8 cellular contexts compared by ENCODE assay signal in genomic region chr14:20306079-20306423, GRCh38. TPM values are rescaled to one million over a fixed set of nuclear protein-coding genes. Genes with fewer than 3 reads are reported as not detected.
DNase-seq lines count a peak whose midpoint lies in the region; ATAC-seq and FAIRE-seq lines count a peak whose summit lies in the region.

No MANE protein-coding gene starts in this region.

- H3K4me1 ChIP-seq in iPS-15b (ENCODE audit: control insufficient read depth, insufficient read depth, low read length) (no peaks in the 10 kb centered on the region), subcutaneous abdominal adipose tissue (ENCODE audit: control insufficient read depth in 5 of 5, insufficient read depth in 5 of 5, low read length in 5 of 5) (peaks cover 0 to 11% (median 10%) of the 10 kb centered on the region in 5 donors), small intestine (ENCODE audit: control insufficient read depth in 2 of 2, insufficient read depth in 1 of 2, low read depth in 1 of 2, low read length in 1 of 2) (peaks cover 0 to 5% of the 10 kb centered on the region in 2 donors)

- H3K4me3 Mint-ChIP-seq in activated CD8-positive, alpha-beta memory T cell treated with anti-CD3 and anti-CD28 coated beads, Interleukin-2, amount 10 ng/mL, durations not matched to agents 7 days and 5 days, result peak overlapping the region; percentile 82
- H3K4me3 Mint-ChIP-seq in T-cell, result peak overlapping the region; percentile 90 to 95 (median 94)

- no peaks in the 10 kb centered on the region for H3K27me3 ChIP-seq in iPS-15b (ENCODE audit: control insufficient read depth, insufficient read depth, low read length)
- H3K27me3 ChIP-seq in subcutaneous abdominal adipose tissue (ENCODE audit: control insufficient read depth in 5 of 5, insufficient read depth in 4 of 5, low read length in 5 of 5), result no peaks in the 10 kb centered on the region
- H3K27me3 ChIP-seq in small intestine (ENCODE audit: control insufficient read depth in 2 of 2, insufficient read depth in 2 of 2, low read length in 2 of 2), result no peaks in the 10 kb centered on the region

- H3K27me3 Mint-ChIP-seq in activated CD8-positive, alpha-beta memory T cell treated with anti-CD3 and anti-CD28 coated beads, Interleukin-2, amount 10 ng/mL, durations not matched to agents 7 days and 5 days, result no peaks in the 10 kb centered on the region
- H3K27me3 Mint-ChIP-seq in T-cell, result no peaks in the 10 kb centered on the region

- peaks cover 10% of the 10 kb centered on the region for H3K36me3 Mint-ChIP-seq in activated CD8-positive, alpha-beta memory T cell treated with anti-CD3 and anti-CD28 coated beads, Interleukin-2, amount 10 ng/mL, durations not matched to agents 7 days and 5 days
- peaks cover 14% of the 10 kb centered on the region for H3K36me3 Mint-ChIP-seq in T-cell

- H3K4me3 ChIP-seq in iPS-15b (ENCODE audit: low read depth, low read length), result peak overlapping the region; percentile 94
- H3K4me3 ChIP-seq in subcutaneous abdominal adipose tissue (ENCODE audit: low read depth in 1 of 5, low read length in 5 of 5), result peak overlapping the region; percentile 87 to 98 (median 92)
- H3K4me3 ChIP-seq in small intestine (ENCODE audit: low read depth in 1 of 2, low read length in 2 of 2), result no peak overlapping the region

- H3K36me3 ChIP-seq in iPS-15b (ENCODE audit: control insufficient read depth, insufficient read depth, low read length) (no peaks in the 10 kb centered on the region), subcutaneous abdominal adipose tissue (ENCODE audit: control insufficient read depth in 5 of 5, insufficient read depth in 5 of 5, low read length in 5 of 5) (peaks cover 8 to 10% (median 10%) of the 10 kb centered on the region in 5 donors), small intestine (ENCODE audit: control insufficient read depth in 2 of 2, insufficient read depth in 2 of 2, low read length in 2 of 2) (no peaks in the 10 kb centered on the region)

- H3K9me3 Mint-ChIP-seq in activated CD8-positive, alpha-beta memory T cell treated with anti-CD3 and anti-CD28 coated beads, Interleukin-2, amount 10 ng/mL, durations not matched to agents 7 days and 5 days (ENCODE audit: low read depth), result no peaks in the 10 kb centered on the region
- H3K9me3 Mint-ChIP-seq in T-cell, result no peaks in the 10 kb centered on the region

- CTCF ChIA-PET in activated CD8-positive, alpha-beta memory T cell treated with anti-CD3 and anti-CD28 coated beads, Interleukin-2, amount 10 ng/mL, durations not matched to agents 7 days and 5 days (lab: Charles Lee), result interaction anchor here (1.0 to 1.7 kb wide), 4 partner anchors 10 to 37 kb away, joined by 3 to 4 read pairs (median 3); partner anchors contain the start of gene PARP2
- CTCF ChIA-PET in T-cell (lab: Charles Lee), result interaction anchor here in 1 of 2 donors (1.1 to 1.5 kb wide), 6 partner anchors 22 to 375 kb away, joined by 3 to 5 read pairs (median 4); partner anchors contain the start of genes APEX1 and PARP2

- 98 to 100% (median 100%) methylated on average over 1 of the region's 1 CpG for WGBS in small intestine, 3 donors

- DNase-seq in activated CD8-positive, alpha-beta memory T cell treated with anti-CD3 and anti-CD28 coated beads, Interleukin-2, amount 10 ng/mL, durations not matched to agents 7 days and 5 days, result no peak
- DNase-seq in activated CD8-positive, alpha-beta memory T cell treated with anti-CD3 and anti-CD28 coated beads, Interleukin-2, amount 50 U/mL, for 4 hours, result no peak
- DNase-seq in T-cell, result no peak
- no peak for DNase-seq in small intestine
- DNase-seq in iPS-NIHi11 (ENCODE audit: low spot score), result no peak
- DNase-seq in cortex of kidney (lab: John Stamatoyannopoulos, UW), result no peak

- H3K27ac ChIP-seq in subcutaneous abdominal adipose tissue (ENCODE audit: low read depth, low read length) (no peak overlapping the region), small intestine (ENCODE audit: low read depth in 1 of 2, low read length in 1 of 2) (no peak overlapping the region)

- H3K9ac ChIP-seq in iPS-15b (ENCODE audit: low read depth, low read length) (no peak overlapping the region), subcutaneous abdominal adipose tissue (ENCODE audit: low read length in 5 of 5) (peak overlapping the region in 1 of 5 donors; percentile 83)

- H3K9me3 ChIP-seq in iPS-15b (ENCODE audit: control insufficient read depth, insufficient read depth, low read length), result no peaks in the 10 kb centered on the region
- no peaks in the 10 kb centered on the region for H3K9me3 ChIP-seq in subcutaneous abdominal adipose tissue (ENCODE audit: control insufficient read depth in 5 of 5, low read length in 5 of 5)
- H3K9me3 ChIP-seq in small intestine (ENCODE audit: control insufficient read depth, low read depth), result no peaks in the 10 kb centered on the region

- no peak for FAIRE-seq in small intestine (lab: Jason Lieb, UNC)

- peaks cover 32% of the 10 kb centered on the region for H3K4me1 Mint-ChIP-seq in activated CD8-positive, alpha-beta memory T cell treated with anti-CD3 and anti-CD28 coated beads, Interleukin-2, amount 10 ng/mL, durations not matched to agents 7 days and 5 days
- peaks cover 34 to 37% (median 36%) of the 10 kb centered on the region in 3 donors for H3K4me1 Mint-ChIP-seq in T-cell

- POLR2A ChIA-PET in T-cell (lab: Charles Lee), result no interaction called here

- H3K27ac Mint-ChIP-seq in activated CD8-positive, alpha-beta memory T cell treated with anti-CD3 and anti-CD28 coated beads, Interleukin-2, amount 10 ng/mL, durations not matched to agents 7 days and 5 days, result peak overlapping the region; percentile 76
- peak overlapping the region; percentile 76 to 89 for H3K27ac Mint-ChIP-seq in T-cell

- no peak for ATAC-seq in activated CD8-positive, alpha-beta memory T cell treated with anti-CD3 and anti-CD28 coated beads, Interleukin-2, amount 10 ng/mL, durations not matched to agents 7 days and 5 days
- peak in 1 of 4 experiments; percentile 5 for ATAC-seq in T-cell (replicated peaks in 1 of 4)

RNA-seq across cellular contexts. Expression of gene TTC5, which starts 0.3 kb away (rescaled TPM):
- total RNA-seq in activated CD8-positive, alpha-beta memory T cell treated with anti-CD3 and anti-CD28 coated beads, Interleukin-2, amount 10 ng/mL, durations not matched to agents 7 days and 5 days, result 10 to 100 TPM; 22.4 to 24.4 TPM
- 10 to 100 TPM; 17.4 to 24.7 (median 20.1) TPM for total RNA-seq in T-cell
- polyA plus RNA-seq in small intestine, result 1 to 10 TPM; 4.1 to 6.8 (median 4.5) TPM

RNA-seq across cellular contexts. Expression of gene CCNB1IP1, which starts 27.0 kb away (rescaled TPM):
- total RNA-seq in activated CD8-positive, alpha-beta memory T cell treated with anti-CD3 and anti-CD28 coated beads, Interleukin-2, amount 10 ng/mL, durations not matched to agents 7 days and 5 days, result 10 to 100 TPM; 39.0 to 39.5 TPM
- total RNA-seq in T-cell, result 10 to 100 TPM; 20.6 to 25.5 (median 23.0) TPM
- 10 to 100 TPM; 43.5 to 44.5 (median 43.7) TPM for polyA plus RNA-seq in small intestine

RNA-seq across cellular contexts. Expression of gene PARP2, which starts 37.4 kb away (rescaled TPM):
- 10 to 100 TPM; 32.6 to 38.4 TPM for total RNA-seq in activated CD8-positive, alpha-beta memory T cell treated with anti-CD3 and anti-CD28 coated beads, Interleukin-2, amount 10 ng/mL, durations not matched to agents 7 days and 5 days
- total RNA-seq in T-cell, result 10 to 100 TPM; 14.6 to 21.8 (median 15.8) TPM
- polyA plus RNA-seq in small intestine, result 10 to 100 TPM in 2 of 3 donors, 1 to 10 TPM in 1; 9.5 to 14.7 (median 13.6) TPM

Comparison
In these comparisons a context has a peak if more than half of its experiments do, and no peak if none do; other contexts are left out.
1. H3K4me3 ChIP-seq: peak in iPS-15b (single experiment) and subcutaneous abdominal adipose tissue (5 of 5); none in small intestine (0 of 2).